In genomic region chr2:118320640-118321039, GRCh38 we compare ENCODE assay signal across 17 cellular contexts.
DNase-seq lines count a peak whose midpoint lies in the region; ATAC-seq and TF ChIP-seq lines count a peak whose summit lies in the region.
"Had no signal": no experiment of that assay in that cellular context is flagged by ENCODE, and none has a peak within 500 bp of the region (broad histone marks: within the 10 kb centered on the region; RNA-seq: fewer than 3 reads in every experiment).

No MANE protein-coding gene starts in this region.

- H3K4me1 Mint-ChIP-seq in endodermal cell, result peaks cover 41% of the 10 kb centered on the region

- H3K9ac ChIP-seq in HUES6 (ENCODE audit: low read length), result peak overlapping the region; percentile 39
- H3K9ac ChIP-seq in endodermal cell (ENCODE audit: extremely low read depth, low read length, poor library complexity, severe bottlenecking), result no peak overlapping the region
- H3K9ac ChIP-seq: GM23248 had no signal

- H3K4me3 ChIP-seq in HUES6 (ENCODE audit: low read depth, low read length), result peak overlapping the region; percentile 35
- no peak overlapping the region for H3K4me3 ChIP-seq in endodermal cell (ENCODE audit: low read length)
- H3K4me3 ChIP-seq in iPS-18c (ENCODE audit: insufficient read depth, low read depth, low read length), result peak overlapping the region; percentile 15; the same call in 1 of the 2 replicates
- no peak overlapping the region for H3K4me3 ChIP-seq in MG63
- H3K4me3 ChIP-seq: GM23248 had no signal

- TF ChIP-seq CTCF in endodermal cell (conservative IDR thresholded peaks at IDR 0.05), result no peak

- H3K36me3 ChIP-seq in HUES6 (ENCODE audit: control insufficient read depth, insufficient read depth, low read length) (no peaks in the 10 kb centered on the region), endodermal cell (ENCODE audit: control insufficient read depth, insufficient read depth, low read length) (no peaks in the 10 kb centered on the region), MG63 (no peaks in the 10 kb centered on the region)

- H3K27me3 ChIP-seq in HUES6 (ENCODE audit: control insufficient read depth, insufficient read depth, low read length) (no peaks in the 10 kb centered on the region), endodermal cell (ENCODE audit: control insufficient read depth, insufficient read depth, low read length, poor library complexity, severe bottlenecking) (no peaks in the 10 kb centered on the region), MG63 (no peaks in the 10 kb centered on the region)

- peaks cover 60% of the 10 kb centered on the region for H3K4me1 ChIP-seq in HUES6 (ENCODE audit: control insufficient read depth, insufficient read depth, low read length)
- H3K4me1 ChIP-seq in endodermal cell (ENCODE audit: control insufficient read depth, insufficient read depth, low read length), result peaks cover 5% of the 10 kb centered on the region

- H3K27ac Mint-ChIP-seq in endodermal cell, result no peak overlapping the region

- peaks cover 19% of the 10 kb centered on the region for H3K27me3 Mint-ChIP-seq in endodermal cell (ENCODE audit: insufficient read depth)

- no peak for ATAC-seq in GM18870 (IDR thresholded peaks at IDR 0.05; ENCODE audit: unreplicated experiment)
- ATAC-seq: Panc1 had no signal

- H3K27ac ChIP-seq in HUES6 (ENCODE audit: low read depth, low read length), result peak overlapping the region; percentile 74
- H3K27ac ChIP-seq in endodermal cell (ENCODE audit: low read depth, low read length), result peak overlapping the region; percentile 4
- H3K27ac ChIP-seq: GM23248 had no signal

- H3K4me3 Mint-ChIP-seq in endodermal cell, result no peak overlapping the region

- peaks cover 4% of the 10 kb centered on the region for H3K9me3 Mint-ChIP-seq in endodermal cell

- DNase-seq in endodermal cell, result no peak
- no peak for DNase-seq in MG63
- DNase-seq in NCI-H82 treated with DMSO at 0.1 percent for 48 hours (lab: John Stamatoyannopoulos, UW; ENCODE audit: unreplicated experiment), result no peak
- no peak for DNase-seq in activated CD4-positive, alpha-beta T cell treated with anti-CD3 and anti-CD28 coated beads for 1 hour
- DNase-seq: ACHN, COR-L47, DMS153, GM23248, KBM-7, NCI-H1417 treated with DMSO at 0.1 percent for 48 hours, NCI-H2081 treated with DMSO at 0.1 percent for 48 hours, NCI-H510A treated with DMSO at 0.1 percent for 48 hours, NCI-H82 had no signal

- H3K36me3 Mint-ChIP-seq in endodermal cell (ENCODE audit: low read depth), result no peaks in the 10 kb centered on the region

- H3K9me3 ChIP-seq in HUES6 (ENCODE audit: control insufficient read depth, insufficient read depth, low read depth, low read length) (no peaks in the 10 kb centered on the region), endodermal cell (ENCODE audit: control insufficient read depth, low read length) (no peaks in the 10 kb centered on the region), iPS-18c (ENCODE audit: control insufficient read depth, insufficient read depth, low read length) (no peaks in the 10 kb centered on the region), MG63 (no peaks in the 10 kb centered on the region)

- WGBS in endodermal cell (ENCODE audit: insufficient coverage in 1 of 2, insufficient read length in 1 of 2), 2 experiments, result 67 to 73% methylated on average over 4 of the region's 4 CpGs

Comparison
In these comparisons a context has a peak if more than half of its experiments do, and no peak if none do; other contexts are left out.
1. H3K4me3 ChIP-seq: peak in HUES6 (single experiment) and iPS-18c (single experiment); none in endodermal cell (single experiment) and MG63 (single experiment).